ENCODE assay signal across 8 cellular contexts in the genomic region with DNA sequence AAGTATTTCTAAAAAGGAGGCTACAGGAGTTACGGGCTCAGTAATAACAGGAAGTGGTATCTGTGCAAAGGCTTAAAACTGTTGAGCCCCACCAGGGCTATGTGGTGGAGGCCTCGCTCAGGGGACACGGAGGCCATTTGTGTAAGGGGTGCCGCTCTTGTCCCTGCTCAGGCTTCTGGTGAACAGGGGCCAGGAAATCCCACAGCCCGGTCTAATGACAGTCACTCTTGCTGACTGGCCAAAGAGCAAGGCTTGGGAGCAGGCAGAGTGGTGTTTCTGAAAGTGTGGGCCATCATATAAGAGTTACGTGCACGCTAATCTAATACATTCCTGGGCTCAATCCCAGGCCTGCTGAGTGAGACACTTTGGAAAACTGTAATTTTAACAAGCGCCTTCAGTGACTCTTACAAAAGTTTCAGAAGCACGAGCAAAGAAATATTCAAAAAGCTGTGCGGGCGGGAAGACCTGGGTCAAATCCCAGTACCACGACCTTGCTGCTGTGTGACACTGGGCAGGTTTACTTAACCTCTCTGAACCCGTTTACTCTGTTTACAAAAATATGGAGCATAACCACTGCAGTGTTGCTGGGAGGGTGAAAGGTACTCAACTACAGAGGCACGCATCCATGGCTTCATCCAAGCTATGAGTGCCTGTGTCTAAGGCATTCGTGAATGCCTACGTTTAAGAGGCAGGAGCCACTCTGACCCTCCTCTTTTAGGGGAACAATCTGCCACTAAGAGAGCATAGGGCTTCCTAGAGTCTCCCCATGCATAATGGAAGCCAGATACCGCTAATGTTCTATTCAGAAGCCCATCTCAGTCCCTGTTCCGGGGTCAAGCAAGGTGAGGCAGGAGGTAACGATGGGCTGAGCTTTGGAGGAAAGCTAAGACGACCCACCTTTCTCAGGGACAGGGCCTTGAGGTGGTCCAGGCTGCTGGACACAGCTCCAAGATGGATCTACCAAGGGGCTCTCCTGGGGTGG. TPM values are rescaled to one million over a fixed set of nuclear protein-coding genes. Genes with fewer than 3 reads are reported as not detected.
DNase-seq lines count a peak whose midpoint lies in the region; ATAC-seq, FAIRE-seq and TF ChIP-seq lines count a peak whose summit lies in the region.

No MANE protein-coding gene starts in this region.

- H3K36me3 Mint-ChIP-seq in dendritic cell treated with granulocyte-macrophage colony-stimulating factor and Interleukin-4, amounts not matched to agents 40 ng/mL and 50 ng/mL, for 4 days (ENCODE audit: low read depth), result peaks cover 6% of the 10 kb centered on the region
- H3K36me3 Mint-ChIP-seq in osteocyte (ENCODE audit: unreplicated experiment), result peaks cover 15% of the 10 kb centered on the region

- peak overlapping the region; percentile 79 for H3K4me3 Mint-ChIP-seq in dendritic cell treated with granulocyte-macrophage colony-stimulating factor and Interleukin-4, amounts not matched to agents 40 ng/mL and 50 ng/mL, for 4 days
- H3K4me3 Mint-ChIP-seq in osteocyte (ENCODE audit: unreplicated experiment), result peak overlapping the region; percentile 90

- intact Hi-C loops in dendritic cell treated with granulocyte-macrophage colony-stimulating factor and Interleukin-4, amounts not matched to agents 40 ng/mL and 50 ng/mL, for 4 days (cut with micrococcal nuclease), result loop anchor here (2.0 to 10.0 kb wide), 3 partner anchors 49 to 126 kb away; no protein-coding TSS in a partner anchor

- peak overlapping the region in 9 of 11 experiments; percentile 12 to 87 (median 82); a peak in 15 of 22 replicates for H3K9ac ChIP-seq in BLaER1 treated with 17β-estradiol and CSF1 and Interleukin-3, amounts not matched to agents 10 nM and 100 nM

- H3K4me2 ChIP-seq in BLaER1 treated with 17β-estradiol and CSF1 and Interleukin-3, amounts not matched to agents 10 nM and 100 nM, result peak overlapping the region; percentile 93 to 100 (median 99)

- TF ChIP-seq POLR2A in H54 (IDR thresholded peaks at IDR 0.05; ENCODE audit: low read depth, low read length), result no peak

- peaks cover 0 to 67% (median 0%) of the 10 kb centered on the region in 11 experiments; a peak in 11 of 22 replicates for H3K27me3 ChIP-seq in BLaER1 treated with 17β-estradiol and CSF1 and Interleukin-3, amounts not matched to agents 10 nM and 100 nM

- peak overlapping the region in 8 of 11 experiments; percentile 6 to 85 (median 70); a peak in 14 of 22 replicates for H3K27ac ChIP-seq in BLaER1 treated with 17β-estradiol and CSF1 and Interleukin-3, amounts not matched to agents 10 nM and 100 nM

- TF ChIP-seq CTCF in osteocyte (IDR thresholded peaks at IDR 0.05), result no peak

- H3K36me3 ChIP-seq in BLaER1 treated with 17β-estradiol and CSF1 and Interleukin-3, amounts not matched to agents 10 nM and 100 nM, result peaks cover 0 to 14% (median 0%) of the 10 kb centered on the region in 11 experiments; a peak in 4 of 22 replicates

- peaks cover 0 to 34% (median 5%) of the 10 kb centered on the region in 11 experiments; a peak in 4 of 22 replicates for H4K20me1 ChIP-seq in BLaER1 treated with 17β-estradiol and CSF1 and Interleukin-3, amounts not matched to agents 10 nM and 100 nM

- peak overlapping the region; percentile 73 to 90 (median 86); a peak in 18 of 20 replicates for H3K4me3 ChIP-seq in BLaER1 treated with 17β-estradiol and CSF1 and Interleukin-3, amounts not matched to agents 10 nM and 100 nM

- H3K9me3 Mint-ChIP-seq in dendritic cell treated with granulocyte-macrophage colony-stimulating factor and Interleukin-4, amounts not matched to agents 40 ng/mL and 50 ng/mL, for 4 days, result no peaks in the 10 kb centered on the region
- H3K9me3 Mint-ChIP-seq in osteocyte (ENCODE audit: unreplicated experiment), result no peaks in the 10 kb centered on the region

- no peak for FAIRE-seq in H54 (lab: Jason Lieb, UNC)

- H3K9me3 ChIP-seq in BLaER1 treated with 17β-estradiol and CSF1 and Interleukin-3, amounts not matched to agents 10 nM and 100 nM (replicated peaks in 1 of 11), result no peaks in the 10 kb centered on the region

- peak; percentile 68 for DNase-seq in NOMO-1 treated with DMSO at 0.1 percent for 48 hours (lab: John Stamatoyannopoulos, UW; ENCODE audit: unreplicated experiment)
- DNase-seq in osteocyte (ENCODE audit: extremely low spot score, unreplicated experiment), result no peak
- no peak for DNase-seq in H54 (ENCODE audit: insufficient read length, low spot score)

- H3K27me3 Mint-ChIP-seq in dendritic cell treated with granulocyte-macrophage colony-stimulating factor and Interleukin-4, amounts not matched to agents 40 ng/mL and 50 ng/mL, for 4 days, result peaks cover 69% of the 10 kb centered on the region
- no peaks in the 10 kb centered on the region for H3K27me3 Mint-ChIP-seq in osteocyte (ENCODE audit: unreplicated experiment)

- H3K4me1 Mint-ChIP-seq in dendritic cell treated with granulocyte-macrophage colony-stimulating factor and Interleukin-4, amounts not matched to agents 40 ng/mL and 50 ng/mL, for 4 days (ENCODE audit: low read depth), result peaks cover 49% of the 10 kb centered on the region
- peaks cover 71% of the 10 kb centered on the region for H3K4me1 Mint-ChIP-seq in osteocyte (ENCODE audit: unreplicated experiment)

- H3K4me1 ChIP-seq in BLaER1 treated with 17β-estradiol and CSF1 and Interleukin-3, amounts not matched to agents 10 nM and 100 nM, result peaks cover 35 to 69% (median 56%) of the 10 kb centered on the region in 10 experiments

- ATAC-seq in GM18861 (IDR thresholded peaks at IDR 0.05; ENCODE audit: unreplicated experiment), result no peak
- no peak for ATAC-seq in GM19035 (IDR thresholded peaks at IDR 0.05; ENCODE audit: unreplicated experiment)
- ATAC-seq in GM21825 (IDR thresholded peaks at IDR 0.05; ENCODE audit: unreplicated experiment), result no peak

- H3K27ac Mint-ChIP-seq in dendritic cell treated with granulocyte-macrophage colony-stimulating factor and Interleukin-4, amounts not matched to agents 40 ng/mL and 50 ng/mL, for 4 days, result peak overlapping the region; percentile 26
- peak overlapping the region; percentile 83 for H3K27ac Mint-ChIP-seq in osteocyte (ENCODE audit: unreplicated experiment)

RNA-seq across cellular contexts. Expression of a gene that starts 2.0 kb away (rescaled TPM):
- 71.9 and 74.2 TPM in 2 replicates for total RNA-seq in osteocyte
